ENCODE assay signal across 24 cellular contexts in genomic region chr7:129975309-129975708, GRCh38. TPM values are rescaled to one million over a fixed set of nuclear protein-coding genes. Genes with fewer than 3 reads are reported as not detected.
DNase-seq lines count a peak whose midpoint lies in the region; ATAC-seq, FAIRE-seq and TF ChIP-seq lines count a peak whose summit lies in the region.
"Had no signal": no experiment of that assay in that cellular context is flagged by ENCODE, and none has a peak within 500 bp of the region (broad histone marks: within the 10 kb centered on the region; RNA-seq: fewer than 3 reads in every experiment).

No MANE protein-coding gene starts in this region.

- ATAC-seq in lower lobe of right lung: peak; percentile 83 to 86
- ATAC-seq: naive thymus-derived CD4-positive, alpha-beta T cell; SK-N-SH treated with all-trans-retinoic acid at 6 μM for 48 hours; stimulated activated naive CD8-positive, alpha-beta T cell treated with anti-CD3 and anti-CD28 coated beads, Interleukin-15, Interleukin-2, amounts not matched to agents 100 U/mL and 50 U/mL, for 24 hours had no signal

- H3K4me1 ChIP-seq in OCI-LY1 (ENCODE audit: insufficient read depth, low read length, severe bottlenecking) (peaks cover 25% of the 10 kb centered on the region), lower lobe of right lung (no peaks in the 10 kb centered on the region)

- H3K27ac ChIP-seq in OCI-LY1 (ENCODE audit: low read depth, low read length, poor library complexity, severe bottlenecking) (peak overlapping the region; percentile 86), lower lobe of right lung (peak overlapping the region; percentile 18)
- H3K27ac ChIP-seq: dorsolateral prefrontal cortex, GM23248, left ventricle myocardium inferior, skin epidermis, thoracic aorta had no signal

- DNase-seq in NCI-H748 (lab: John Stamatoyannopoulos, UW; ENCODE audit: unreplicated experiment) (peak; percentile 47), NCI-H748 treated with DMSO at 0.1 percent for 48 hours (lab: John Stamatoyannopoulos, UW) (no peak), lower lobe of right lung (no peak), frontal cortex (ENCODE audit: low spot score in 2 of 2) (no peak), mucosa of gallbladder (ENCODE audit: low spot score) (no peak), hepatic stellate cell (ENCODE audit: low spot score) (no peak), NCI-H345 treated with DMSO at 0.1 percent for 48 hours (lab: John Stamatoyannopoulos, UW; ENCODE audit: unreplicated experiment) (no peak)
- DNase-seq: activated CD4-positive, alpha-beta T cell treated with anti-CD3 and anti-CD28 coated beads for 48 hours; activated gamma-delta T cell; activated T-cell treated with anti-CD3 and anti-CD28 coated beads, Interleukin-2, amount 50 U/mL, for 24 hours; CD4-positive, CD25-positive, alpha-beta regulatory T cell; DMS 273 treated with DMSO at 0.1 percent for 48 hours; dorsolateral prefrontal cortex; GM23248; left ventricle myocardium inferior; naive thymus-derived CD4-positive, alpha-beta T cell; NCI-H1092 treated with DMSO at 0.1 percent for 48 hours; NCI-H526 treated with DMSO at 0.1 percent for 48 hours; retina; stimulated activated naive CD8-positive, alpha-beta T cell treated with anti-CD3 and anti-CD28 coated beads, Interleukin-15, Interleukin-2, amounts not matched to agents 100 U/mL and 50 U/mL, for 24 hours had no signal

- no peak for TF ChIP-seq CTCF in OCI-LY1 (IDR thresholded peaks at IDR 0.05; ENCODE audit: low read length)
- TF ChIP-seq CTCF in lower lobe of right lung (IDR thresholded peaks at IDR 0.05): no peak

- no peak for FAIRE-seq in frontal cortex (lab: Jason Lieb, UNC)

- H3K36me3 ChIP-seq in OCI-LY1 (ENCODE audit: insufficient read depth, low read length) (no peaks in the 10 kb centered on the region), lower lobe of right lung (no peaks in the 10 kb centered on the region)
- H3K36me3 ChIP-seq: left ventricle myocardium inferior, thoracic aorta had no signal

- H3K4me2 ChIP-seq in OCI-LY1 (ENCODE audit: low read length): no peak overlapping the region

- no peak overlapping the region for H2AFZ ChIP-seq in OCI-LY1 (ENCODE audit: low read length)
- H2AFZ ChIP-seq: GM23248 had no signal

- 0 out of 2 replicates have a peak, but pooled peaks cover 2% of the 10 kb centered on the region for H3K9me3 ChIP-seq in OCI-LY1 (ENCODE audit: low read length)
- H3K9me3 ChIP-seq in lower lobe of right lung: no peaks in the 10 kb centered on the region
- H3K9me3 ChIP-seq: left ventricle myocardium inferior, thoracic aorta had no signal

- no peak overlapping the region for H3K4me3 ChIP-seq in OCI-LY1 (ENCODE audit: low read depth, low read length, poor library complexity, severe bottlenecking)
- no peak overlapping the region for H3K4me3 ChIP-seq in lower lobe of right lung
- H3K4me3 ChIP-seq: dorsolateral prefrontal cortex, GM23248, left ventricle myocardium inferior, skin epidermis, thoracic aorta had no signal

- intact Hi-C loops in lower lobe of right lung (cut with DNase I): no loop called here

- H3K27me3 ChIP-seq in OCI-LY1 (ENCODE audit: insufficient read depth, low read length) (no peaks in the 10 kb centered on the region), lower lobe of right lung (ENCODE audit: low read depth) (no peaks in the 10 kb centered on the region)
- H3K27me3 ChIP-seq: dorsolateral prefrontal cortex had no signal

- H3K9ac ChIP-seq in OCI-LY1 (ENCODE audit: low read length): no peak overlapping the region
- H3K9ac ChIP-seq: GM23248 had no signal

- no peaks in the 10 kb centered on the region for H3F3A ChIP-seq in OCI-LY1 (ENCODE audit: insufficient read depth, low read length)

- no peaks in the 10 kb centered on the region for H3K9me2 ChIP-seq in OCI-LY1 (ENCODE audit: low read depth, low read length)

- H4K20me1 ChIP-seq in OCI-LY1 (ENCODE audit: insufficient read depth, low read length): no peaks in the 10 kb centered on the region

- no peaks in the 10 kb centered on the region for H3K79me2 ChIP-seq in OCI-LY1 (ENCODE audit: insufficient read depth, low read length)

RNA-seq across cellular contexts. Expression of gene UBE2H, which starts 22.5 kb away (rescaled TPM):
- total RNA-seq in lower lobe of right lung (76.7 TPM), frontal cortex (73.8 TPM), mucosa of gallbladder (79.9 TPM)
